Comparison of ENCODE assay signal across 2 cellular contexts in genomic region chr12:52946797-52947547, GRCh38.
TF ChIP-seq lines count a peak whose summit lies in the region.

No MANE protein-coding gene starts in this region.

TF ChIP-seq in HCT116, 20 proteins besides CTCF, POLR2A, EP300 and RAD21:
- TF ChIP-seq YY1 (IDR thresholded peaks at IDR 0.05; ENCODE audit: extremely low read depth, insufficient replicate concordance, low read depth, low read length) (no peak), JUND (IDR thresholded peaks at IDR 0.05) (no peak), TCF7L2 (IDR thresholded peaks at IDR 0.05; ENCODE audit: borderline replicate concordance, extremely low read depth, insufficient read depth, insufficient read length) (no peak), SIN3A (IDR thresholded peaks at IDR 0.05; ENCODE audit: low read depth) (no peak)
TF ChIP-seq in HCT116: peak in this region for 0.

TF ChIP-seq in SK-N-SH, 30 proteins besides CTCF, POLR2A, EP300 and RAD21:
- TF ChIP-seq USF2 (IDR thresholded peaks at IDR 0.05; ENCODE audit: borderline replicate concordance, low read depth, low read length) (no peak), YY1 (IDR thresholded peaks at IDR 0.05; ENCODE audit: low read depth) (no peak), RXRA (IDR thresholded peaks at IDR 0.05; ENCODE audit: borderline replicate concordance, low read depth) (no peak), TCF12 (IDR thresholded peaks at IDR 0.05) (0 out of 2 replicates have a peak, but pooled peaks have one; percentile 10), CHD2 (IDR thresholded peaks at IDR 0.05; ENCODE audit: low read length, partially characterized antibody) (no peak), RFX5 (IDR thresholded peaks at IDR 0.05; ENCODE audit: low read length) (no peak), PBX3 (IDR thresholded peaks at IDR 0.05) (no peak), JUND (IDR thresholded peaks at IDR 0.05) (no peak), FOSL2 (IDR thresholded peaks at IDR 0.05; ENCODE audit: borderline replicate concordance, low read depth) (0 out of 2 replicates have a peak, but pooled peaks have one; percentile 2), NFIC (IDR thresholded peaks at IDR 0.05; ENCODE audit: borderline replicate concordance) (0 out of 2 replicates have a peak, but pooled peaks have one; percentile 10), ELF1 (IDR thresholded peaks at IDR 0.05) (no peak), SMC3 (IDR thresholded peaks at IDR 0.05; ENCODE audit: low read depth, low read length) (no peak)
- TF ChIP-seq, protein P1, sequence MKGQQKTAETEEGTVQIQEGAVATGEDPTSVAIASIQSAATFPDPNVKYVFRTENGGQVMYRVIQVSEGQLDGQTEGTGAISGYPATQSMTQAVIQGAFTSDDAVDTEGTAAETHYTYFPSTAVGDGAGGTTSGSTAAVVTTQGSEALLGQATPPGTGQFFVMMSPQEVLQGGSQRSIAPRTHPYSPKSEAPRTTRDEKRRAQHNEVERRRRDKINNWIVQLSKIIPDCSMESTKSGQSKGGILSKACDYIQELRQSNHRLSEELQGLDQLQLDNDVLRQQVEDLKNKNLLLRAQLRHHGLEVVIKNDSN (IDR thresholded peaks at IDR 0.05; ENCODE audit: borderline replicate concordance, low read depth): no peak
TF ChIP-seq in SK-N-SH: peak in this region for 3.
